Comparison of ENCODE assay signal across 22 cellular contexts in genomic region chr4:70831293-70831692, GRCh38.
"Had no signal": no experiment of that assay in that cellular context is flagged by ENCODE, and none has a peak within 500 bp of the region (broad histone marks: within the 10 kb centered on the region; RNA-seq: fewer than 3 reads in every experiment).

No MANE protein-coding gene starts in this region.

- H3K4me1 Mint-ChIP-seq: neural crest cell had no signal

- H3K9me3 Mint-ChIP-seq: mesothelial cell of epicardium; naive B cell; nephron; neural crest cell; stimulated activated naive CD8-positive, alpha-beta T cell treated with anti-CD3 and anti-CD28 coated beads, Interleukin-15, Interleukin-2, amounts not matched to agents 100 ng/mL and 50 ng/mL, for 24 hours had no signal

- H3K4me3 Mint-ChIP-seq: mesothelial cell of epicardium; naive B cell; nephron; neural crest cell; stimulated activated naive CD8-positive, alpha-beta T cell treated with anti-CD3 and anti-CD28 coated beads, Interleukin-15, Interleukin-2, amounts not matched to agents 100 ng/mL and 50 ng/mL, for 24 hours had no signal

- DNase-seq: islet precursor cell; left ventricle myocardium inferior; mesendoderm; naive B cell; nucleus accumbens; pancreas; posterior cingulate gyrus; retina; right cardiac atrium; stimulated activated CD4-positive, alpha-beta T cell treated with anti-CD3 and anti-CD28 coated beads, Interleukin-12 subunit alpha, Interleukin-12 subunit beta, amount 100 ng/mL, for 4 hours; stimulated activated CD4-positive, alpha-beta T cell treated with anti-CD3 and anti-CD28 coated beads, Interleukin-15, amount 100 ng/mL, for 24 hours; stimulated activated CD4-positive, alpha-beta T cell treated with anti-CD3 and anti-CD28 coated beads, Interleukin-2, amount 100 ng/mL, for 24 hours; stimulated activated CD4-positive, alpha-beta T cell treated with anti-CD3 and anti-CD28 coated beads, Interleukin-4, amount 100 ng/mL, for 1 hour; stimulated activated naive CD4-positive, alpha-beta T cell; tibial artery; trophoblast cell; upper lobe of right lung had no signal

- ATAC-seq: pancreas, right cardiac atrium, sciatic nerve, upper lobe of right lung had no signal

- H3K27me3 Mint-ChIP-seq: naive B cell; stimulated activated naive CD8-positive, alpha-beta T cell treated with anti-CD3 and anti-CD28 coated beads, Interleukin-15, Interleukin-2, amounts not matched to agents 100 ng/mL and 50 ng/mL, for 24 hours had no signal

- H3K27ac Mint-ChIP-seq: mesothelial cell of epicardium; nephron; stimulated activated naive CD8-positive, alpha-beta T cell treated with anti-CD3 and anti-CD28 coated beads, Interleukin-15, Interleukin-2, amounts not matched to agents 100 ng/mL and 50 ng/mL, for 24 hours had no signal
